Comparison of ENCODE assay signal across 24 cellular contexts in the genomic region with DNA sequence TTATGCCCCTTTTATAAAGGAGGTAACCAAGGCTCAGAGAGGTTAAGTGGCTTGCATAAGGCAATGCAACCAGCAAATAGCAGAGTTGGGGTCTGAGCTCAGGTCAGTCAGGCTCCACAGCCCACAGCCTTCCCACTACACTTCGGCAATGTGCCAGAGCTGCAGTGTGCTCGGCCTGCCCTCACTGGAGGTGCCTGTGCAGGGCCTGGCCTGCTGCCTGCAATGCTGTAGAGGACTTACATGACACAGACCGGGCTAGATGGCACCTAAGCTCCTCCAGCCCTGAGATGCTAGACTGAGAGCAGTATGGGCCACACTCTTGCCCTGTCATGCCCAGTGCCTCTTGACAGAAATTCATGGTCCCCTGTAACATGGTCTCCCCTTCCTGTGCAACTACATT. TPM values are rescaled to one million over a fixed set of nuclear protein-coding genes. Genes with fewer than 3 reads are reported as not detected.
A peak's percentile ranks its signal among the peaks of the same experiment; 100 is the strongest.
DNase-seq lines count a peak whose midpoint lies in the region; ATAC-seq, FAIRE-seq and TF ChIP-seq lines count a peak whose summit lies in the region.
"Had no signal": no experiment of that assay in that cellular context is flagged by ENCODE, and none has a peak within 500 bp of the region (broad histone marks: within the 10 kb centered on the region; RNA-seq: fewer than 3 reads in every experiment).

No MANE protein-coding gene starts in this region.

- no peak for TF ChIP-seq RAD21 in K562 (CRISPR knock-in tag; conservative IDR thresholded peaks at IDR 0.05 in 1 of 2, IDR thresholded peaks at IDR 0.05 in 1 of 2)

- peaks cover 5% of the 10 kb centered on the region for H3K9me3 Mint-ChIP-seq in neural progenitor cell
- no peaks in the 10 kb centered on the region for H3K9me3 Mint-ChIP-seq in stimulated activated effector memory CD8-positive, alpha-beta T cell treated with anti-CD3 and anti-CD28 coated beads, Interleukin-12 subunit alpha, Interleukin-12 subunit beta, amount 100 ng/mL, for 72 hours
- H3K9me3 Mint-ChIP-seq in CD4-positive, alpha-beta T cell, result no peaks in the 10 kb centered on the region
- H3K9me3 Mint-ChIP-seq: CD4-positive, CD25-positive, alpha-beta regulatory T cell; H9 had no signal

- TF ChIP-seq EP300 in K562 (IDR thresholded peaks at IDR 0.05; ENCODE audit: low read length), result no peak

- intact Hi-C loops in Right ventricle myocardium superior (cut with DNase I), result no loop called here
- intact Hi-C loops in left ventricle myocardium inferior (cut with micrococcal nuclease), result no loop called here
- intact Hi-C loops in K562 (cut with micrococcal nuclease), result no loop called here
- intact Hi-C loops in CD4-positive, alpha-beta T cell (cut with DNase I, micrococcal nuclease), result no loop called here

- no peaks in the 10 kb centered on the region for H3F3A ChIP-seq in neural progenitor cell (ENCODE audit: low read depth)

- FAIRE-seq in K562 (lab: Jason Lieb, UNC), result no peak
- FAIRE-seq: A204.1, G401.6, GM12892, H1 had no signal

- BruUV-seq in K562 (replicated peaks; lab: Mats Ljungman, UMichigan), result no TSS peak

- H3K27ac ChIP-seq in left ventricle myocardium inferior (replicated peaks) (no peak overlapping the region), K562 (ENCODE audit: extremely low read depth, low read depth, low read length) (no peak overlapping the region), neural progenitor cell (no peak overlapping the region)
- H3K27ac ChIP-seq in CD4-positive, alpha-beta T cell (ENCODE audit: low read depth, low read length), result no peak overlapping the region
- H3K27ac ChIP-seq: 22Rv1, BLaER1, C4-2B, GM23248 had no signal

- H3K36me3 Mint-ChIP-seq in neural progenitor cell, result peaks cover 23% of the 10 kb centered on the region
- H3K36me3 Mint-ChIP-seq in stimulated activated effector memory CD8-positive, alpha-beta T cell treated with anti-CD3 and anti-CD28 coated beads, Interleukin-12 subunit alpha, Interleukin-12 subunit beta, amount 100 ng/mL, for 72 hours, result no peaks in the 10 kb centered on the region
- H3K36me3 Mint-ChIP-seq in CD4-positive, alpha-beta T cell (ENCODE audit: low read depth), result no peaks in the 10 kb centered on the region
- H3K36me3 Mint-ChIP-seq: CD4-positive, CD25-positive, alpha-beta regulatory T cell had no signal

- peaks cover 44% of the 10 kb centered on the region for H3K4me1 Mint-ChIP-seq in neural progenitor cell
- no peaks in the 10 kb centered on the region for H3K4me1 Mint-ChIP-seq in stimulated activated effector memory CD8-positive, alpha-beta T cell treated with anti-CD3 and anti-CD28 coated beads, Interleukin-12 subunit alpha, Interleukin-12 subunit beta, amount 100 ng/mL, for 72 hours
- H3K4me1 Mint-ChIP-seq in CD4-positive, alpha-beta T cell (ENCODE audit: low read depth), result no peaks in the 10 kb centered on the region
- H3K4me1 Mint-ChIP-seq: B cell; CD4-positive, CD25-positive, alpha-beta regulatory T cell had no signal

- H3K9ac ChIP-seq in K562 (ENCODE audit: insufficient read depth in 1 of 2, low read depth in 2 of 2, low read length in 2 of 2), result peak overlapping the region in 1 of 2 experiments; percentile 46; a peak in 1 of 4 replicates
- no peak overlapping the region for H3K9ac ChIP-seq in neural progenitor cell
- H3K9ac ChIP-seq: BLaER1, GM23248 had no signal

- in situ Hi-C loops in K562 (cut with MboI), result no loop called here

- H3K27me3 Mint-ChIP-seq in neural progenitor cell (ENCODE audit: insufficient read depth, low read depth), result no peaks in the 10 kb centered on the region
- no peaks in the 10 kb centered on the region for H3K27me3 Mint-ChIP-seq in CD4-positive, alpha-beta T cell

- H3K36me3 ChIP-seq in left ventricle myocardium inferior (peaks cover 10% of the 10 kb centered on the region), K562 (ENCODE audit: control insufficient read depth, insufficient read depth, low read length) (no peaks in the 10 kb centered on the region), neural progenitor cell (no peaks in the 10 kb centered on the region)
- H3K36me3 ChIP-seq: BLaER1 had no signal

- no peak for TF ChIP-seq POLR2A in K562 (conservative IDR thresholded peaks at IDR 0.05)

- no peak overlapping the region for H3K4me2 ChIP-seq in K562 (ENCODE audit: insufficient read depth, low read length)
- H3K4me2 ChIP-seq in neural progenitor cell, result no peak overlapping the region
- H3K4me2 ChIP-seq: BLaER1 had no signal

- CTCF ChIA-PET in K562 (lab: Yijun Ruan, JAX; ENCODE audit: low intra/inter-chr PET ratio), result no interaction called here
- CTCF ChIA-PET in CD4-positive, alpha-beta T cell (lab: Charles Lee), result no interaction called here

- no peak overlapping the region for H2AFZ ChIP-seq in K562 (ENCODE audit: low read depth, low read length)
- no peak overlapping the region for H2AFZ ChIP-seq in neural progenitor cell (replicated peaks)
- H2AFZ ChIP-seq: GM23248 had no signal

- H3K4me1 ChIP-seq in left ventricle myocardium inferior, result peaks cover 6% of the 10 kb centered on the region
- H3K4me1 ChIP-seq in K562 (replicated peaks in 1 of 2; ENCODE audit: control insufficient read depth in 2 of 2, insufficient read depth in 2 of 2, low read length in 2 of 2), result no peaks in the 10 kb centered on the region; a peak in 1 of 5 replicates
- peaks cover 16% of the 10 kb centered on the region for H3K4me1 ChIP-seq in neural progenitor cell

- TF ChIP-seq CTCF in left ventricle myocardium inferior (IDR thresholded peaks at IDR 0.05; ENCODE audit: borderline replicate concordance) (no peak), K562 (IDR thresholded peaks at IDR 0.05 in 2 of 3, conservative IDR thresholded peaks at IDR 0.05 in 1 of 3; ENCODE audit: insufficient read depth in 2 of 3, low read depth in 1 of 3, low read length in 3 of 3) (no peak), neural progenitor cell (IDR thresholded peaks at IDR 0.05) (no peak)
- TF ChIP-seq CTCF in CD4-positive, alpha-beta T cell (IDR thresholded peaks at IDR 0.05), result no peak

- H3K9me3 ChIP-seq in left ventricle myocardium inferior (replicated peaks) (no peaks in the 10 kb centered on the region), K562 (replicated peaks; ENCODE audit: control insufficient read depth, insufficient read depth, low read depth, low read length) (no peaks in the 10 kb centered on the region), neural progenitor cell (ENCODE audit: low read depth) (no peaks in the 10 kb centered on the region)
- H3K9me3 ChIP-seq in CD4-positive, alpha-beta T cell (ENCODE audit: control insufficient read depth, low read length), result no peaks in the 10 kb centered on the region
- H3K9me3 ChIP-seq: BLaER1 had no signal

- ATAC-seq in Right ventricle myocardium superior (ENCODE audit: poor library complexity), result peak; percentile 22
- ATAC-seq in K562, result no peak
- ATAC-seq in stimulated activated effector memory CD8-positive, alpha-beta T cell treated with anti-CD3 and anti-CD28 coated beads, Interleukin-12 subunit alpha, Interleukin-12 subunit beta, amount 100 ng/mL, for 72 hours, result peak; percentile 24
- no peak for ATAC-seq in CD4-positive, alpha-beta T cell (ENCODE audit: poor library complexity)
- ATAC-seq: HCT116 had no signal

- no peaks in the 10 kb centered on the region for H3K9me1 ChIP-seq in K562 (ENCODE audit: control insufficient read depth, insufficient read depth, low read length)

- peak overlapping the region; percentile 78 for H3K27ac Mint-ChIP-seq in neural progenitor cell
- no peak overlapping the region for H3K27ac Mint-ChIP-seq in stimulated activated effector memory CD8-positive, alpha-beta T cell treated with anti-CD3 and anti-CD28 coated beads, Interleukin-12 subunit alpha, Interleukin-12 subunit beta, amount 100 ng/mL, for 72 hours
- H3K27ac Mint-ChIP-seq in CD4-positive, alpha-beta T cell, result no peak overlapping the region
- H3K27ac Mint-ChIP-seq: B cell; CD4-positive, CD25-positive, alpha-beta regulatory T cell; H9 had no signal

- 3% methylated on average over 3 of the region's 3 CpGs for WGBS in K562 (ENCODE audit: insufficient coverage, low coverage, missing lambda C conversion rate)

- POLR2A ChIA-PET in K562 (lab: Yijun Ruan, JAX), result interaction anchor here (0.5 to 0.9 kb wide), 2 partner anchors 24 to 999 kb away, joined by 3 read pairs; no protein-coding TSS in a partner anchor
- POLR2A ChIA-PET in CD4-positive, alpha-beta T cell (lab: Charles Lee), result no interaction called here

- H3K4me3 ChIP-seq in left ventricle myocardium inferior (no peak overlapping the region), K562 (no peak overlapping the region), neural progenitor cell (no peak overlapping the region)
- H3K4me3 ChIP-seq: BLaER1, GM23248 had no signal

- H4K20me1 ChIP-seq in K562 (replicated peaks; ENCODE audit: control insufficient read depth, insufficient read depth, low read length) (no peaks in the 10 kb centered on the region; the same call in 1 of the 2 replicates), neural progenitor cell (ENCODE audit: low read depth) (no peaks in the 10 kb centered on the region)
- H4K20me1 ChIP-seq: BLaER1 had no signal

- no peaks in the 10 kb centered on the region for H3K27me3 ChIP-seq in left ventricle myocardium inferior (ENCODE audit: low read depth)
- peaks cover 7 to 24% of the 10 kb centered on the region in 2 experiments; a peak in 4 of 5 replicates for H3K27me3 ChIP-seq in K562 (ENCODE audit: control insufficient read depth in 2 of 2, insufficient read depth in 2 of 2, low read length in 2 of 2)
- no peaks in the 10 kb centered on the region for H3K27me3 ChIP-seq in neural progenitor cell
- H3K27me3 ChIP-seq in CD4-positive, alpha-beta T cell (ENCODE audit: control insufficient read depth, insufficient read depth, low read length), result no peaks in the 10 kb centered on the region
- H3K27me3 ChIP-seq: BLaER1 had no signal

- no peak overlapping the region for H3K4me3 Mint-ChIP-seq in neural progenitor cell
- no peak overlapping the region for H3K4me3 Mint-ChIP-seq in stimulated activated effector memory CD8-positive, alpha-beta T cell treated with anti-CD3 and anti-CD28 coated beads, Interleukin-12 subunit alpha, Interleukin-12 subunit beta, amount 100 ng/mL, for 72 hours
- H3K4me3 Mint-ChIP-seq in CD4-positive, alpha-beta T cell, result no peak overlapping the region
- H3K4me3 Mint-ChIP-seq: B cell; CD4-positive, CD25-positive, alpha-beta regulatory T cell; H9 had no signal

- H3K79me2 ChIP-seq in K562 (ENCODE audit: control insufficient read depth, insufficient read depth, low read length) (no peaks in the 10 kb centered on the region), neural progenitor cell (ENCODE audit: low read depth) (no peaks in the 10 kb centered on the region)

- no peak for DNase-seq in Right ventricle myocardium superior
- DNase-seq in left ventricle myocardium inferior, result no peak
- DNase-seq in K562 (ENCODE audit: extremely low read depth in 1 of 4, low spot score in 3 of 4), result no peak
- no peak for DNase-seq in neural progenitor cell (ENCODE audit: low spot score)
- DNase-seq in stimulated activated effector memory CD8-positive, alpha-beta T cell treated with anti-CD3 and anti-CD28 coated beads, Interleukin-12 subunit alpha, Interleukin-12 subunit beta, amount 100 ng/mL, for 72 hours (ENCODE audit: low spot score in 2 of 2), result no peak
- DNase-seq in CD4-positive, alpha-beta T cell, result no peak
- no peak for DNase-seq in DMS79 treated with DMSO at 0.1 percent for 48 hours (lab: John Stamatoyannopoulos, UW)
- DNase-seq in NCI-H128 (lab: John Stamatoyannopoulos, UW; ENCODE audit: unreplicated experiment), result no peak
- DNase-seq: Calu3; CD4-positive, CD25-positive, alpha-beta regulatory T cell; COR-L47; DMS53; DND-41; GM23248; H9 had no signal

RNA-seq across cellular contexts. Expression of a gene that starts 49.8 kb away (rescaled TPM):
- total RNA-seq in Right ventricle myocardium superior (54.0 TPM), left ventricle myocardium inferior (57.6 TPM), K562 (2014; rRNA removed) (67.9 and 85.8 TPM in 2 replicates), K562 (2014; rRNA removed; fragmentation: Illumina TruSeq; extraction: Trizol) (30.3 and 44.1 TPM in 2 replicates), K562 (2015; rRNA removed; fragmentation: Illumina TruSeq; extraction: Trizol) (78.5 and 87.1 TPM in 2 replicates), K562 (2021) (106 and 115 TPM in 2 replicates), neural progenitor cell (ENCODE audit: low replicate concordance) (219 and 589 TPM in 2 replicates)
- 53.1 and 136 TPM in 2 replicates for total RNA-seq in K562 (2011; cell fraction: chromatin; rRNA removed; ENCODE audit: low replicate concordance)
- total RNA-seq in K562 (2011; cell fraction: nucleolus; rRNA removed), result 186 and 237 TPM in 2 replicates
- 128 and 144 TPM in 2 replicates for total RNA-seq in K562 (2011; cell fraction: nucleoplasm; rRNA removed)
- polyA plus RNA-seq in K562 (2011; rRNA removed) (45.5 and 123 TPM in 2 replicates), K562 (2014; fragmentation: Illumina TruSeq; extraction: Trizol) (95.0 and 102 TPM in 2 replicates), K562 (2014; fragmentation: Nextera tagmentation; extraction: Ambion mirVana) (1 to 10 TPM; 2.8 to 6.8 TPM), K562 (2014; rRNA removed) (67.8 and 77.9 TPM in 2 replicates)
- 84.3 and 156 TPM in 2 replicates for polyA plus RNA-seq in K562 (2011; cell fraction: cytosol; rRNA removed)
- polyA plus RNA-seq in K562 (2011; cell fraction: nucleus; rRNA removed), result 79.5 and 81.7 TPM in 2 replicates
- 148 and 286 TPM in 2 replicates for polyA plus RNA-seq in K562 (2012)
- 24.5 and 38.2 TPM in 2 replicates for polyA minus RNA-seq in K562 (2011; rRNA and poly(A)+ RNA removed)
- 53.3 and 105 TPM in 2 replicates for polyA minus RNA-seq in K562 (2011; cell fraction: cytosol; rRNA and poly(A)+ RNA removed)
- polyA minus RNA-seq in K562 (2011; cell fraction: nucleus; rRNA and poly(A)+ RNA removed), result 27.3 and 51.1 TPM in 2 replicates
- 1 to 10 TPM; 3.5 to 4.1 TPM for total RNA-seq in CD4-positive, alpha-beta T cell

RNA-seq across cellular contexts. Expression of a gene that starts 57.0 kb away (rescaled TPM):
- total RNA-seq in Right ventricle myocardium superior (4.9 TPM), left ventricle myocardium inferior (5.7 TPM), K562 (2014; rRNA removed) (not detected in 2 replicates), K562 (2014; rRNA removed; fragmentation: Illumina TruSeq; extraction: Trizol) (not detected in 2 replicates), K562 (2015; rRNA removed; fragmentation: Illumina TruSeq; extraction: Trizol) (not detected in 2 replicates), K562 (2021) (0.07 TPM in 1 of 2 replicates, not detected in the other), neural progenitor cell (ENCODE audit: low replicate concordance) (9.7 and 9.9 TPM in 2 replicates)
- total RNA-seq in K562 (2011; cell fraction: chromatin; rRNA removed; ENCODE audit: low replicate concordance), result not detected in 2 replicates
- total RNA-seq in K562 (2011; cell fraction: nucleolus; rRNA removed), result not detected in 2 replicates
- total RNA-seq in K562 (2011; cell fraction: nucleoplasm; rRNA removed), result not detected in 2 replicates
- polyA plus RNA-seq in K562 (2011; rRNA removed) (not detected in 2 replicates), K562 (2014; fragmentation: Illumina TruSeq; extraction: Trizol) (not detected in 2 replicates), K562 (2014; fragmentation: Nextera tagmentation; extraction: Ambion mirVana) (not detected), K562 (2014; rRNA removed) (not detected in 2 replicates)
- polyA plus RNA-seq in K562 (2011; cell fraction: cytosol; rRNA removed), result not detected in 2 replicates
- not detected in 2 replicates for polyA plus RNA-seq in K562 (2011; cell fraction: nucleus; rRNA removed)
- 0.06 TPM in 1 of 2 replicates, not detected in the other for polyA plus RNA-seq in K562 (2012)
- not detected in 2 replicates for polyA minus RNA-seq in K562 (2011; rRNA and poly(A)+ RNA removed)
- not detected in 2 replicates for polyA minus RNA-seq in K562 (2011; cell fraction: cytosol; rRNA and poly(A)+ RNA removed)
- polyA minus RNA-seq in K562 (2011; cell fraction: nucleus; rRNA and poly(A)+ RNA removed), result not detected in 2 replicates
- not detected for total RNA-seq in CD4-positive, alpha-beta T cell
- total RNA-seq: Calu3 had no signal
- polyA plus RNA-seq: CD4-positive, CD25-positive, alpha-beta regulatory T cell had no signal

Comparison
In these comparisons a context has a peak if more than half of its experiments do, and no peak if none do; other contexts are left out.
1. ATAC-seq: peak in Right ventricle myocardium superior (single experiment) and stimulated activated effector memory CD8-positive, alpha-beta T cell treated with anti-CD3 and anti-CD28 coated beads, Interleukin-12 subunit alpha, Interleukin-12 subunit beta, amount 100 ng/mL, for 72 hours (single experiment); none in K562 (single experiment) and CD4-positive, alpha-beta T cell (single experiment).
2. RNA of a gene that starts 49.8 kb away (total RNA-seq): 219 to 589 TPM in neural progenitor cell, 30.3 to 237 TPM in K562, 57.6 TPM in left ventricle myocardium inferior (single experiment) and 54.0 TPM in Right ventricle myocardium superior (single experiment); 3.5 to 4.1 TPM in CD4-positive, alpha-beta T cell; every median in the first group is over 4 times any median in the second.